Comparison of ENCODE assay signal across 26 cellular contexts in the genomic region with DNA sequence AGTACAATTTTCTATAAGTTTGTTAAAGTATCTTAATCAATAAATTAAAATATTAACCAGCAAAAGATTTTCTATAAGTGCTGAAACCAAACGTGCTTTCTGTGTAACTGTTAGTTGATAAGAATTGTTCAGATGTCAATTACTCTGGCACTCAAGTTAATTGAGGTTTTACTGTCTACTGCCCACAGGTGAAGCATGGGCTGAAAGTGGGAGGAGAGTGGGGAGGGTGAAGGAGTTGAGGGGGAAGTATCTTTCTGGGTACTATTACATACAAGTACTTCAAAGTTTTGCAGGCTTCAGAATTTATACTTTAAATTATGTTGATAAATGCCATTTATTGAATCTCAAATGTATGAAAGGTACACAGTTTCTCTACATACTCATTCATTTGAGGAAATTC. TPM values are rescaled to one million over a fixed set of nuclear protein-coding genes. Genes with fewer than 3 reads are reported as not detected.
DNase-seq lines count a peak whose midpoint lies in the region; ATAC-seq, FAIRE-seq and TF ChIP-seq lines count a peak whose summit lies in the region.
"Had no signal": no experiment of that assay in that cellular context is flagged by ENCODE, and none has a peak within 500 bp of the region (broad histone marks: within the 10 kb centered on the region; RNA-seq: fewer than 3 reads in every experiment).

No MANE protein-coding gene starts in this region.

- DNase-seq in HCT116 (ENCODE audit: low read depth, low spot score) = no peak
- no peak for DNase-seq in SJSA1 (ENCODE audit: low read depth in 1 of 2, low spot score in 2 of 2)
- DNase-seq in keratinocyte (ENCODE audit: low read depth, low spot score) = no peak
- no peak for DNase-seq in KBM-7
- no peak for DNase-seq in cerebellum (ENCODE audit: low spot score)
- DNase-seq: activated CD4-positive, alpha-beta T cell treated with anti-CD3 and anti-CD28 coated beads, Interleukin-2, amount 10 ng/mL, durations not matched to agents 7 days and 5 days; activated T-cell treated with anti-CD3 and anti-CD28 coated beads, Interleukin-2, amount 50 U/mL, for 4 hours; cerebellar nuclear complex; glutamatergic neuron; lower lobe of right lung; mucosa of descending colon; NCI-H2081 treated with DMSO at 0.1 percent for 48 hours; NCI-H446; NCI-H82; nephron progenitor cell; pancreas; Right ventricle myocardium superior; spleen; T-helper 9 cell; transverse colon had no signal

- CTCF ChIA-PET in HCT116 (lab: Charles Lee) = interaction anchor here (1.2 to 1.9 kb wide), 2 partner anchors 12 to 51 kb away, joined by 3 to 7 read pairs; no protein-coding TSS in a partner anchor

- H3K79me2 ChIP-seq in HCT116 (ENCODE audit: insufficient read depth, low read length) (no peaks in the 10 kb centered on the region), keratinocyte (ENCODE audit: control insufficient read depth, insufficient read depth, low read length) (no peaks in the 10 kb centered on the region)

- H2AFZ ChIP-seq in HCT116 (ENCODE audit: low read depth, low read length, poor library complexity, severe bottlenecking) (peak overlapping the region; percentile 93), keratinocyte (ENCODE audit: control insufficient read depth, low read length) (no peak overlapping the region)

- RAD21 ChIA-PET in HCT116 (lab: Charles Lee; ENCODE audit: low non-redundant PET in 1 of 2, low total read pairs in 2 of 2, uncharacterized antibody in 2 of 2, unreplicated experiment in 2 of 2) = no interaction called here

- ATAC-seq in HCT116 (no peak), GM19452 (IDR thresholded peaks at IDR 0.05; ENCODE audit: unreplicated experiment) (no peak)
- ATAC-seq: activated T-cell treated with anti-CD3 and anti-CD28 coated beads, Interleukin-2, amount 50 U/mL, for 4 hours; mucosa of descending colon had no signal

- peaks cover 0 to 19% (median 0%) of the 10 kb centered on the region in 11 experiments; a peak in 5 of 22 replicates for H3K9me3 ChIP-seq in BLaER1 treated with 17β-estradiol and CSF1 and Interleukin-3, amounts not matched to agents 10 nM and 100 nM (replicated peaks in 1 of 11)
- no peaks in the 10 kb centered on the region for H3K9me3 ChIP-seq in HCT116 (ENCODE audit: control insufficient read depth in 1 of 2, insufficient read depth in 1 of 2, low read depth in 1 of 2, low read length in 2 of 2)
- no peaks in the 10 kb centered on the region for H3K9me3 ChIP-seq in SJSA1 (replicated peaks)
- H3K9me3 ChIP-seq in keratinocyte (ENCODE audit: control insufficient read depth, low read depth, low read length) = no peaks in the 10 kb centered on the region
- H3K9me3 ChIP-seq: mucosa of descending colon, pancreas, transverse colon had no signal

- TF ChIP-seq CTCF in HCT116 (IDR thresholded peaks at IDR 0.05 in 2 of 3, conservative IDR thresholded peaks at IDR 0.05 in 1 of 3; ENCODE audit: borderline replicate concordance in 1 of 3, insufficient read depth in 1 of 3, low read depth in 2 of 3, low read length in 2 of 3) (no peak), keratinocyte (optimal IDR thresholded peaks at IDR 0.05 in 1 of 3, IDR thresholded peaks at IDR 0.05 in 1 of 3, conservative IDR thresholded peaks at IDR 0.05 in 1 of 3; ENCODE audit: extremely low read depth in 1 of 3, insufficient read depth in 2 of 3, low read length in 3 of 3) (no peak)

- intact Hi-C loops in HCT116 (cut with micrococcal nuclease) = loop anchor here (2.0 to 5.0 kb wide), 2 partner anchors 40 to 51 kb away; a partner anchor contains a TSS

- peak overlapping the region in 7 of 11 experiments; percentile 5 to 83 (median 79); a peak in 11 of 22 replicates for H3K27ac ChIP-seq in BLaER1 treated with 17β-estradiol and CSF1 and Interleukin-3, amounts not matched to agents 10 nM and 100 nM
- H3K27ac ChIP-seq in HCT116 (ENCODE audit: low read depth, low read length) (no peak overlapping the region), SJSA1 (peak overlapping the region; percentile 80), keratinocyte (ENCODE audit: control insufficient read depth, insufficient read depth, low read length) (peak overlapping the region; percentile 75)
- H3K27ac ChIP-seq: lower lobe of right lung, pancreas, transverse colon had no signal

- dilution Hi-C loops in keratinocyte (cut with MboI; ENCODE audit: extremely low pct_ligation_motif_present, low sequenced_read_pairs) = no loop called here

- no peaks in the 10 kb centered on the region for H3K9me1 ChIP-seq in keratinocyte (ENCODE audit: control insufficient read depth, extremely low read depth, insufficient read depth, low read length)

- H3K4me2 ChIP-seq in BLaER1 treated with 17β-estradiol and CSF1 and Interleukin-3, amounts not matched to agents 10 nM and 100 nM = peak overlapping the region in 5 of 11 experiments; percentile 25 to 67 (median 47); a peak in 8 of 22 replicates
- H3K4me2 ChIP-seq in HCT116 (ENCODE audit: low read length) (no peak overlapping the region), keratinocyte (ENCODE audit: control insufficient read depth, extremely low read depth, insufficient read depth, low read depth, low read length) (no peak overlapping the region)

- FAIRE-seq in keratinocyte (lab: Jason Lieb, UNC) = no peak
- FAIRE-seq: endothelial cell of umbilical vein, GM12892, pancreas had no signal

- no peaks in the 10 kb centered on the region for H3K9me2 ChIP-seq in HCT116 (ENCODE audit: insufficient read depth)

- POLR2A ChIA-PET in HCT116 (lab: Charles Lee) = no interaction called here

- no peak for TF ChIP-seq RAD21 in HCT116 (IDR thresholded peaks at IDR 0.05; ENCODE audit: low read depth)

- TF ChIP-seq POLR2A in HCT116 (IDR thresholded peaks at IDR 0.05; ENCODE audit: borderline replicate concordance, extremely low read depth, insufficient read depth, insufficient read length) = no peak

- H4K20me1 ChIP-seq in BLaER1 treated with 17β-estradiol and CSF1 and Interleukin-3, amounts not matched to agents 10 nM and 100 nM = no peaks in the 10 kb centered on the region
- H4K20me1 ChIP-seq in HCT116 (ENCODE audit: insufficient read depth) (no peaks in the 10 kb centered on the region), keratinocyte (ENCODE audit: control insufficient read depth, extremely low read depth, insufficient read depth, low read length) (no peaks in the 10 kb centered on the region)

- BruUV-seq in HCT116 (replicated peaks; lab: Mats Ljungman, UMichigan) = no TSS peak

- in situ Hi-C loops in KBM-7 (cut with MboI; ENCODE audit: low pct_unique_long_range_greater_than_20kb, low sequenced_read_pairs) = no loop called here

- no peaks in the 10 kb centered on the region for H3K27me3 ChIP-seq in BLaER1 treated with 17β-estradiol and CSF1 and Interleukin-3, amounts not matched to agents 10 nM and 100 nM
- H3K27me3 ChIP-seq in HCT116 (ENCODE audit: insufficient read depth, low read length) (no peaks in the 10 kb centered on the region), SJSA1 (replicated peaks) (no peaks in the 10 kb centered on the region), keratinocyte (ENCODE audit: control insufficient read depth, extremely low read depth, insufficient read depth, low read length) (no peaks in the 10 kb centered on the region)
- H3K27me3 ChIP-seq: pancreas, spleen, transverse colon had no signal

- H3K4me1 ChIP-seq in BLaER1 treated with 17β-estradiol and CSF1 and Interleukin-3, amounts not matched to agents 10 nM and 100 nM = peaks cover 0 to 47% (median 5%) of the 10 kb centered on the region in 10 experiments; a peak in 10 of 20 replicates
- H3K4me1 ChIP-seq in HCT116 (ENCODE audit: control insufficient read depth in 1 of 2, insufficient read depth in 2 of 2, low read length in 2 of 2) = peaks cover 8 to 17% of the 10 kb centered on the region in 2 experiments
- peaks cover 14% of the 10 kb centered on the region for H3K4me1 ChIP-seq in SJSA1 (replicated peaks)
- H3K4me1 ChIP-seq in keratinocyte (ENCODE audit: control insufficient read depth, extremely low read depth, insufficient read depth, low read length) = peaks cover 9% of the 10 kb centered on the region
- H3K4me1 ChIP-seq: lower lobe of right lung had no signal

- H3K9ac ChIP-seq in BLaER1 treated with 17β-estradiol and CSF1 and Interleukin-3, amounts not matched to agents 10 nM and 100 nM = peak overlapping the region in 5 of 11 experiments; percentile 22 to 69 (median 48); a peak in 9 of 22 replicates
- no peak overlapping the region for H3K9ac ChIP-seq in HCT116 (ENCODE audit: low read length)
- H3K9ac ChIP-seq in keratinocyte (ENCODE audit: control insufficient read depth, extremely low read depth, insufficient read depth, low read length) = no peak overlapping the region

- no peaks in the 10 kb centered on the region for H3K36me3 ChIP-seq in BLaER1 treated with 17β-estradiol and CSF1 and Interleukin-3, amounts not matched to agents 10 nM and 100 nM
- H3K36me3 ChIP-seq in HCT116 (ENCODE audit: control insufficient read depth in 1 of 2, insufficient read depth in 2 of 2, low read length in 2 of 2) (no peaks in the 10 kb centered on the region), SJSA1 (no peaks in the 10 kb centered on the region), keratinocyte (ENCODE audit: control insufficient read depth in 2 of 2, extremely low read depth in 1 of 2, insufficient read depth in 2 of 2, low read length in 2 of 2) (no peaks in the 10 kb centered on the region)
- H3K36me3 ChIP-seq: lower lobe of right lung, pancreas, spleen, transverse colon had no signal

- H3K4me3 ChIP-seq in BLaER1 treated with 17β-estradiol and CSF1 and Interleukin-3, amounts not matched to agents 10 nM and 100 nM = no peak overlapping the region
- no peak overlapping the region for H3K4me3 ChIP-seq in HCT116 (replicated peaks in 1 of 2; ENCODE audit: low read depth in 1 of 2, low read length in 2 of 2)
- no peak overlapping the region for H3K4me3 ChIP-seq in SJSA1
- H3K4me3 ChIP-seq in keratinocyte (ENCODE audit: control insufficient read depth in 2 of 3, extremely low read depth in 1 of 3, insufficient read depth in 2 of 3, low read depth in 1 of 3, low read length in 3 of 3) = no peak overlapping the region
- H3K4me3 ChIP-seq: lower lobe of right lung, mucosa of descending colon, pancreas, spleen, transverse colon had no signal

RNA-seq across cellular contexts. Expression of a gene that starts 19.1 kb away (rescaled TPM):
- 1.9 TPM for total RNA-seq in HCT116 (2021; ENCODE audit: unreplicated experiment)
- 1.7 and 1.9 TPM in 2 replicates for polyA plus RNA-seq in HCT116 (2012)
- total RNA-seq in SJSA1 (2014; rRNA removed; shearing (Covaris generic)) = 0.34 TPM in 1 of 2 replicates, not detected in the other
- polyA plus RNA-seq in keratinocyte = 2.9 to 10.8 TPM (median 6.3 TPM) in 3 replicates
- polyA plus RNA-seq in keratinocyte (2011; ENCODE audit: low read depth) = 0.50 TPM
- 5.6 and 7.3 TPM in 2 replicates for polyA plus RNA-seq in keratinocyte (2011; cell fraction: cytosol; rRNA removed)
- polyA plus RNA-seq in keratinocyte (2011; cell fraction: nucleus; rRNA removed) = 20.1 and 32.2 TPM in 2 replicates
- polyA plus RNA-seq in keratinocyte (2012; ENCODE audit: low replicate concordance) = 0.68 and 5.8 TPM in 2 replicates
- polyA minus RNA-seq in keratinocyte = 0.59 to 2.2 TPM (median 1.0 TPM) in 3 replicates
- polyA minus RNA-seq in keratinocyte (2011; cell fraction: cytosol; rRNA and poly(A)+ RNA removed) = 1.9 TPM
- polyA minus RNA-seq in keratinocyte (2011; cell fraction: nucleus; rRNA and poly(A)+ RNA removed) = 5.5 and 5.7 TPM in 2 replicates
- 0.54 TPM for total RNA-seq in cerebellum
- total RNA-seq: activated CD4-positive, alpha-beta T cell treated with anti-CD3 and anti-CD28 coated beads, Interleukin-2, amount 10 ng/mL, durations not matched to agents 7 days and 5 days; OCI-LY7 had no signal

RNA-seq across cellular contexts. Expression of a gene that starts 41.4 kb away (rescaled TPM):
- 1.8 TPM for total RNA-seq in HCT116 (2021; ENCODE audit: unreplicated experiment)
- polyA plus RNA-seq in HCT116 (2012) = 3.1 and 5.9 TPM in 2 replicates
- total RNA-seq in SJSA1 (2014; rRNA removed; shearing (Covaris generic)) = 0.16 TPM in 1 of 2 replicates, not detected in the other
- 0.96 to 39.7 TPM (median 9.7 TPM) in 3 replicates for polyA plus RNA-seq in keratinocyte
- 1.6 TPM for polyA plus RNA-seq in keratinocyte (2011; ENCODE audit: low read depth)
- 10.4 and 20.3 TPM in 2 replicates for polyA plus RNA-seq in keratinocyte (2011; cell fraction: cytosol; rRNA removed)
- 115 and 181 TPM in 2 replicates for polyA plus RNA-seq in keratinocyte (2011; cell fraction: nucleus; rRNA removed)
- polyA plus RNA-seq in keratinocyte (2012; ENCODE audit: low replicate concordance) = 0.99 and 5.7 TPM in 2 replicates
- polyA minus RNA-seq in keratinocyte = 0.69 to 8.7 TPM (median 2.0 TPM) in 3 replicates
- 18.2 TPM for polyA minus RNA-seq in keratinocyte (2011; cell fraction: cytosol; rRNA and poly(A)+ RNA removed)
- polyA minus RNA-seq in keratinocyte (2011; cell fraction: nucleus; rRNA and poly(A)+ RNA removed) = 38.9 and 54.1 TPM in 2 replicates
- 1.1 TPM for total RNA-seq in cerebellum
- total RNA-seq: OCI-LY7 had no signal

RNA-seq across cellular contexts. Expression of a gene that starts 59.1 kb away (rescaled TPM):
- total RNA-seq in HCT116 (2021; ENCODE audit: unreplicated experiment) (not detected), cerebellum (not detected)
- polyA plus RNA-seq in HCT116 (2012) = not detected in 2 replicates
- 0.47 TPM in 1 of 2 replicates, not detected in the other for total RNA-seq in SJSA1 (2014; rRNA removed; shearing (Covaris generic))
- polyA plus RNA-seq in keratinocyte = 0.39 to 1.5 TPM (median 0.76 TPM) in 3 replicates
- polyA plus RNA-seq in keratinocyte (2011; ENCODE audit: low read depth) = not detected
- 0.40 and 0.78 TPM in 2 replicates for polyA plus RNA-seq in keratinocyte (2011; cell fraction: cytosol; rRNA removed)
- 1.1 and 1.6 TPM in 2 replicates for polyA plus RNA-seq in keratinocyte (2011; cell fraction: nucleus; rRNA removed)
- polyA plus RNA-seq in keratinocyte (2012; ENCODE audit: low replicate concordance) = 2.1 TPM in 1 of 2 replicates, not detected in the other
- 0.10 to 0.13 TPM in 2 of 3 replicates, not detected in the other for polyA minus RNA-seq in keratinocyte
- polyA minus RNA-seq in keratinocyte (2011; cell fraction: cytosol; rRNA and poly(A)+ RNA removed) = not detected
- polyA minus RNA-seq in keratinocyte (2011; cell fraction: nucleus; rRNA and poly(A)+ RNA removed) = 0.42 and 0.78 TPM in 2 replicates
- total RNA-seq: activated CD4-positive, alpha-beta T cell treated with anti-CD3 and anti-CD28 coated beads, Interleukin-2, amount 10 ng/mL, durations not matched to agents 7 days and 5 days; activated T-cell treated with anti-CD3 and anti-CD28 coated beads, Interleukin-2, amount 50 U/mL, for 4 hours; LHCN-M2; OCI-LY7 had no signal
